In the genomic region with DNA sequence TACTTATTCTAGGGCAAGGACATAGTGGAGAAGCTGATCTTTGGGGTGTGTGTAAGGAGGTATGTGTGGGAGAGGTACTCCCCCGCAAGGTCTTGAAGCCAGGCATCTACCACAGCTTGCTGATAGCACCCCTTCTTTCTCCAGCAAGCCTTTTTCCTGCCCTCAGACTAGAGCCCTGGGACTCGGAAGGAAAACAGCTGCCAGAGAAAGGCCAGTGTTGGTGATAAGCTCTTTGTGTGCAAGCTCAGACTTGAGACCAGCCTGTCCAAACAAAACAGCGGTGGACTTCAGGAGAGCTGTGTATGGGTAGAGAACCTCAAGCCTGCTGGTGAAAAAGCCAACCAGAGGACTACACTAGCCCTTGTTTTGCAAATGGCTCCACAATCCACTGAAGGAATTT, we compare ENCODE assay signal across 1 cellular context.
TF ChIP-seq lines count a peak whose summit lies in the region.

No MANE protein-coding gene starts in this region.

TF ChIP-seq in IMR-90, 13 proteins besides CTCF, POLR2A, EP300 and RAD21 (continued from another document):
- TF ChIP-seq, protein P1, sequence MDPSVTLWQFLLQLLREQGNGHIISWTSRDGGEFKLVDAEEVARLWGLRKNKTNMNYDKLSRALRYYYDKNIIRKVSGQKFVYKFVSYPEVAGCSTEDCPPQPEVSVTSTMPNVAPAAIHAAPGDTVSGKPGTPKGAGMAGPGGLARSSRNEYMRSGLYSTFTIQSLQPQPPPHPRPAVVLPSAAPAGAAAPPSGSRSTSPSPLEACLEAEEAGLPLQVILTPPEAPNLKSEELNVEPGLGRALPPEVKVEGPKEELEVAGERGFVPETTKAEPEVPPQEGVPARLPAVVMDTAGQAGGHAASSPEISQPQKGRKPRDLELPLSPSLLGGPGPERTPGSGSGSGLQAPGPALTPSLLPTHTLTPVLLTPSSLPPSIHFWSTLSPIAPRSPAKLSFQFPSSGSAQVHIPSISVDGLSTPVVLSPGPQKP (IDR thresholded peaks at IDR 0.05; ENCODE audit: borderline replicate concordance, low read depth, low read length), result no peak
- TF ChIP-seq MAZ (IDR thresholded peaks at IDR 0.05; ENCODE audit: borderline replicate concordance, low read depth, low read length) (no peak), CHD1 (IDR thresholded peaks at IDR 0.05; ENCODE audit: low read depth, low read length) (no peak), NFE2L2 (IDR thresholded peaks at IDR 0.05; ENCODE audit: low read depth, low read length) (no peak), RCOR1 (IDR thresholded peaks at IDR 0.05; ENCODE audit: insufficient replicate concordance, low read length) (no peak), MAFK (IDR thresholded peaks at IDR 0.05; ENCODE audit: low read depth, low read length) (no peak), SMC3 (IDR thresholded peaks at IDR 0.05; ENCODE audit: low read depth, low read length) (no peak), BHLHE40 (IDR thresholded peaks at IDR 0.05; ENCODE audit: low read depth, low read length) (no peak), MXI1 (IDR thresholded peaks at IDR 0.05; ENCODE audit: borderline replicate concordance, low read depth, low read length) (no peak), CEBPB (IDR thresholded peaks at IDR 0.05; ENCODE audit: low read depth, low read length) (no peak), RFX5 (IDR thresholded peaks at IDR 0.05; ENCODE audit: low read depth, low read length) (no peak), FOS (IDR thresholded peaks at IDR 0.05; ENCODE audit: low read depth, low read length) (no peak)
TF ChIP-seq in IMR-90: peak in this region for 0.
